Comparison of ENCODE assay signal across 9 cellular contexts in genomic region chr13:109131698-109132257, GRCh38.
DNase-seq lines count a peak whose midpoint lies in the region; ATAC-seq and TF ChIP-seq lines count a peak whose summit lies in the region.
"Had no signal": no experiment of that assay in that cellular context is flagged by ENCODE, and none has a peak within 500 bp of the region (broad histone marks: within the 10 kb centered on the region; RNA-seq: fewer than 3 reads in every experiment).

No MANE protein-coding gene starts in this region.

- TF ChIP-seq EP300 in gastroesophageal sphincter (IDR thresholded peaks at IDR 0.05), result no peak

- H4K20me1 ChIP-seq in DOHH2 (ENCODE audit: control insufficient read depth, insufficient read depth, low read depth, low read length), result no peaks in the 10 kb centered on the region

- H3K4me3 Mint-ChIP-seq in activated CD8-positive, alpha-beta T cell treated with anti-CD3 and anti-CD28 coated beads for 36 hours, result no peak overlapping the region

- no peaks in the 10 kb centered on the region for H3K36me3 ChIP-seq in DOHH2 (ENCODE audit: control insufficient read depth, low read length)
- H3K36me3 ChIP-seq in gastroesophageal sphincter, result no peaks in the 10 kb centered on the region
- no peaks in the 10 kb centered on the region for H3K36me3 ChIP-seq in ascending aorta
- H3K36me3 ChIP-seq in testis (ENCODE audit: low read depth, missing control alignments), result no peaks in the 10 kb centered on the region

- H3K9me3 Mint-ChIP-seq in activated CD8-positive, alpha-beta T cell treated with anti-CD3 and anti-CD28 coated beads for 36 hours, result no peaks in the 10 kb centered on the region

- no peaks in the 10 kb centered on the region for H3K27me3 ChIP-seq in DOHH2 (ENCODE audit: control insufficient read depth, low read length)
- H3K27me3 ChIP-seq in gastroesophageal sphincter, result no peaks in the 10 kb centered on the region
- H3K27me3 ChIP-seq in ascending aorta, result no peaks in the 10 kb centered on the region
- no peaks in the 10 kb centered on the region for H3K27me3 ChIP-seq in testis

- H3K79me2 ChIP-seq in DOHH2 (ENCODE audit: control insufficient read depth, low read length), result no peaks in the 10 kb centered on the region

- H3K4me3 ChIP-seq in DOHH2 (ENCODE audit: low read length), result peak overlapping the region; percentile 52
- H3K4me3 ChIP-seq in gastroesophageal sphincter, result no peak overlapping the region
- H3K4me3 ChIP-seq in ascending aorta, result no peak overlapping the region
- no peak overlapping the region for H3K4me3 ChIP-seq in testis

- CTCF ChIA-PET in activated CD8-positive, alpha-beta T cell treated with anti-CD3 and anti-CD28 coated beads for 36 hours (lab: Charles Lee), result no interaction called here

- peaks cover 13% of the 10 kb centered on the region; the same call in 1 of the 2 replicates for H3F3A ChIP-seq in DOHH2 (ENCODE audit: control insufficient read depth, insufficient read depth)

- intact Hi-C loops in ascending aorta (cut with DNase I), result no loop called here
- intact Hi-C loops in activated CD8-positive, alpha-beta T cell treated with anti-CD3 and anti-CD28 coated beads for 36 hours (cut with micrococcal nuclease), result no loop called here
- intact Hi-C loops in testis (cut with DNase I; ENCODE audit: low total_unique reads), result no loop called here

- no peak for TF ChIP-seq CTCF in DOHH2 (IDR thresholded peaks at IDR 0.05; ENCODE audit: low read depth, low read length, poor library complexity, severe bottlenecking)
- no peak for TF ChIP-seq CTCF in gastroesophageal sphincter (IDR thresholded peaks at IDR 0.05)
- TF ChIP-seq CTCF in GM10266 (IDR thresholded peaks at IDR 0.05; ENCODE audit: control insufficient read depth, insufficient read depth, low read depth, missing control alignments), result no peak
- no peak for TF ChIP-seq CTCF in ascending aorta (IDR thresholded peaks at IDR 0.05)
- no peak for TF ChIP-seq CTCF in activated CD8-positive, alpha-beta T cell treated with anti-CD3 and anti-CD28 coated beads for 36 hours (IDR thresholded peaks at IDR 0.05)
- no peak for TF ChIP-seq CTCF in testis (IDR thresholded peaks at IDR 0.05)

- DNase-seq in HK-2 (ENCODE audit: unreplicated experiment), result peak; percentile 24
- DNase-seq in GM10266 (ENCODE audit: extremely low spot score), result no peak
- no peak for DNase-seq in ascending aorta (ENCODE audit: low spot score in 2 of 2)
- no peak for DNase-seq in activated CD8-positive, alpha-beta T cell treated with anti-CD3 and anti-CD28 coated beads for 36 hours
- no peak for DNase-seq in testis
- DNase-seq: activated CD4-positive, alpha-beta T cell treated with anti-CD3 and anti-CD28 coated beads for 4 hours had no signal

- H3K4me2 ChIP-seq in DOHH2 (ENCODE audit: low read length), result peak overlapping the region; percentile 66

- no peaks in the 10 kb centered on the region for H3K9me2 ChIP-seq in DOHH2 (replicated peaks; ENCODE audit: control insufficient read depth, low read length)

- H3K36me3 Mint-ChIP-seq in activated CD8-positive, alpha-beta T cell treated with anti-CD3 and anti-CD28 coated beads for 36 hours (ENCODE audit: low read depth), result no peaks in the 10 kb centered on the region

- TF ChIP-seq POLR2A in gastroesophageal sphincter (IDR thresholded peaks at IDR 0.05) (no peak), testis (IDR thresholded peaks at IDR 0.05) (no peak)

- H3K27ac ChIP-seq in DOHH2 (ENCODE audit: low read depth, low read length) (peak overlapping the region; percentile 24), gastroesophageal sphincter (peak overlapping the region in 3 of 4 donors; percentile 50 to 61 (median 55)), ascending aorta (no peak overlapping the region), testis (no peak overlapping the region)

- POLR2A ChIA-PET in activated CD8-positive, alpha-beta T cell treated with anti-CD3 and anti-CD28 coated beads for 36 hours (lab: Charles Lee), result no interaction called here

- 23 to 24% methylated on average over 9 of the region's 10 CpGs for WGBS in gastroesophageal sphincter (ENCODE audit: low coverage in 1 of 2), 2 donors
- WGBS in testis, 2 donors, result 45 to 56% methylated on average over 10 of the region's 10 CpGs

- H3K4me1 Mint-ChIP-seq in activated CD8-positive, alpha-beta T cell treated with anti-CD3 and anti-CD28 coated beads for 36 hours (ENCODE audit: low read depth), result no peaks in the 10 kb centered on the region

- H3K9me3 ChIP-seq in DOHH2 (ENCODE audit: control insufficient read depth, insufficient read depth, low read length) (no peaks in the 10 kb centered on the region), gastroesophageal sphincter (no peaks in the 10 kb centered on the region), ascending aorta (no peaks in the 10 kb centered on the region), testis (no peaks in the 10 kb centered on the region)

- no peak overlapping the region for H3K27ac Mint-ChIP-seq in activated CD8-positive, alpha-beta T cell treated with anti-CD3 and anti-CD28 coated beads for 36 hours

- ATAC-seq in GM21576 (IDR thresholded peaks at IDR 0.05; ENCODE audit: unreplicated experiment), result peak; percentile 84
- ATAC-seq in gastroesophageal sphincter, result peak; percentile 63
- ATAC-seq in activated CD8-positive, alpha-beta T cell treated with anti-CD3 and anti-CD28 coated beads for 36 hours, result no peak

- H3K27me3 Mint-ChIP-seq in activated CD8-positive, alpha-beta T cell treated with anti-CD3 and anti-CD28 coated beads for 36 hours, result peaks cover 1% of the 10 kb centered on the region

- H3K4me1 ChIP-seq in DOHH2 (ENCODE audit: control insufficient read depth, low read length) (peaks cover 44% of the 10 kb centered on the region), gastroesophageal sphincter (peaks cover 0 to 19% (median 0%) of the 10 kb centered on the region in 3 donors), ascending aorta (no peaks in the 10 kb centered on the region), testis (no peaks in the 10 kb centered on the region)

Comparison
In these comparisons a context has a peak if more than half of its experiments do, and no peak if none do; other contexts are left out.
1. H3K27ac ChIP-seq: peak in DOHH2 (single experiment) and gastroesophageal sphincter (3 of 4); none in ascending aorta (0 of 2) and testis (0 of 2).